In the genomic region with DNA sequence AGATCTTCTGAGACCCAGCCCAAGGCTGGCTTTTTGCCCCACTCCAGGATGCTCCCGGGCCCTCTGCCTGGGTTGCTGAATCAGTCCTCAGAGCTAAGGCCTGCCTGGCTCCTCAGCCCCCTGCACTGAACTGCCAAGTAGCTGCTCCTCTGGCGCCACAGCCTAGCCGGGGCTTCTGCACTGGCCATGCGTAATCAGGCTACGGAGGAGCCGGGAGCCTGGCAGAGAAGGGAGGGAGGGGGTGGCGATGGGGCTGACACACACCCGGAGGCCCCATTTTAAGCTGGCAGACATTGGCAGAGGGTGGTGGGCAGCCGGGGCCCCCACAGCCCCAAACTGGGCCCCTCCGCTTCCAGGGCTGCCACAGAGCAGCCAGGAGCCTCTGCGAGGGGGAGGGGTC, we compare ENCODE assay signal across 1 cellular context.
TF ChIP-seq lines count a peak whose summit lies in the region.

No MANE protein-coding gene starts in this region.

TF ChIP-seq in liver, 16 proteins besides CTCF, POLR2A, EP300 and RAD21 (continued from another document):
- TF ChIP-seq, protein P1, sequence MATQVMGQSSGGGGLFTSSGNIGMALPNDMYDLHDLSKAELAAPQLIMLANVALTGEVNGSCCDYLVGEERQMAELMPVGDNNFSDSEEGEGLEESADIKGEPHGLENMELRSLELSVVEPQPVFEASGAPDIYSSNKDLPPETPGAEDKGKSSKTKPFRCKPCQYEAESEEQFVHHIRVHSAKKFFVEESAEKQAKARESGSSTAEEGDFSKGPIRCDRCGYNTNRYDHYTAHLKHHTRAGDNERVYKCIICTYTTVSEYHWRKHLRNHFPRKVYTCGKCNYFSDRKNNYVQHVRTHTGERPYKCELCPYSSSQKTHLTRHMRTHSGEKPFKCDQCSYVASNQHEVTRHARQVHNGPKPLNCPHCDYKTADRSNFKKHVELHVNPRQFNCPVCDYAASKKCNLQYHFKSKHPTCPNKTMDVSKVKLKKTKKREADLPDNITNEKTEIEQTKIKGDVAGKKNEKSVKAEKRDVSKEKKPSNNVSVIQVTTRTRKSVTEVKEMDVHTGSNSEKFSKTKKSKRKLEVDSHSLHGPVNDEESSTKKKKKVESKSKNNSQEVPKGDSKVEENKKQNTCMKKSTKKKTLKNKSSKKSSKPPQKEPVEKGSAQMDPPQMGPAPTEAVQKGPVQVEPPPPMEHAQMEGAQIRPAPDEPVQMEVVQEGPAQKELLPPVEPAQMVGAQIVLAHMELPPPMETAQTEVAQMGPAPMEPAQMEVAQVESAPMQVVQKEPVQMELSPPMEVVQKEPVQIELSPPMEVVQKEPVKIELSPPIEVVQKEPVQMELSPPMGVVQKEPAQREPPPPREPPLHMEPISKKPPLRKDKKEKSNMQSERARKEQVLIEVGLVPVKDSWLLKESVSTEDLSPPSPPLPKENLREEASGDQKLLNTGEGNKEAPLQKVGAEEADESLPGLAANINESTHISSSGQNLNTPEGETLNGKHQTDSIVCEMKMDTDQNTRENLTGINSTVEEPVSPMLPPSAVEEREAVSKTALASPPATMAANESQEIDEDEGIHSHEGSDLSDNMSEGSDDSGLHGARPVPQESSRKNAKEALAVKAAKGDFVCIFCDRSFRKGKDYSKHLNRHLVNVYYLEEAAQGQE (IDR thresholded peaks at IDR 0.05) = no peak
- TF ChIP-seq, protein P2, sequence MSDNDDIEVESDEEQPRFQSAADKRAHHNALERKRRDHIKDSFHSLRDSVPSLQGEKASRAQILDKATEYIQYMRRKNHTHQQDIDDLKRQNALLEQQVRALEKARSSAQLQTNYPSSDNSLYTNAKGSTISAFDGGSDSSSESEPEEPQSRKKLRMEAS (IDR thresholded peaks at IDR 0.05) = no peak
- no peak for TF ChIP-seq TAF1 (conservative IDR thresholded peaks at IDR 0.05)
- TF ChIP-seq EGR1 (IDR thresholded peaks at IDR 0.05; ENCODE audit: low read depth in 2 of 2) = no peak
- TF ChIP-seq HNF4G (IDR thresholded peaks at IDR 0.05) = no peak
- no peak for TF ChIP-seq HNF4A (conservative IDR thresholded peaks at IDR 0.05)
- TF ChIP-seq, protein P3, sequence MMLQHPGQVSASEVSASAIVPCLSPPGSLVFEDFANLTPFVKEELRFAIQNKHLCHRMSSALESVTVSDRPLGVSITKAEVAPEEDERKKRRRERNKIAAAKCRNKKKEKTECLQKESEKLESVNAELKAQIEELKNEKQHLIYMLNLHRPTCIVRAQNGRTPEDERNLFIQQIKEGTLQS (IDR thresholded peaks at IDR 0.05) = no peak
- no peak for TF ChIP-seq YY1 (IDR thresholded peaks at IDR 0.05)
- TF ChIP-seq FOXA2 (IDR thresholded peaks at IDR 0.05) = no peak
- TF ChIP-seq, protein P4, sequence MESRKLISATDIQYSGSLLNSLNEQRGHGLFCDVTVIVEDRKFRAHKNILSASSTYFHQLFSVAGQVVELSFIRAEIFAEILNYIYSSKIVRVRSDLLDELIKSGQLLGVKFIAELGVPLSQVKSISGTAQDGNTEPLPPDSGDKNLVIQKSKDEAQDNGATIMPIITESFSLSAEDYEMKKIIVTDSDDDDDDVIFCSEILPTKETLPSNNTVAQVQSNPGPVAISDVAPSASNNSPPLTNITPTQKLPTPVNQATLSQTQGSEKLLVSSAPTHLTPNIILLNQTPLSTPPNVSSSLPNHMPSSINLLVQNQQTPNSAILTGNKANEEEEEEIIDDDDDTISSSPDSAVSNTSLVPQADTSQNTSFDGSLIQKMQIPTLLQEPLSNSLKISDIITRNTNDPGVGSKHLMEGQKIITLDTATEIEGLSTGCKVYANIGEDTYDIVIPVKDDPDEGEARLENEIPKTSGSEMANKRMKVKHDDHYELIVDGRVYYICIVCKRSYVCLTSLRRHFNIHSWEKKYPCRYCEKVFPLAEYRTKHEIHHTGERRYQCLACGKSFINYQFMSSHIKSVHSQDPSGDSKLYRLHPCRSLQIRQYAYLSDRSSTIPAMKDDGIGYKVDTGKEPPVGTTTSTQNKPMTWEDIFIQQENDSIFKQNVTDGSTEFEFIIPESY (IDR thresholded peaks at IDR 0.05) = no peak
- TF ChIP-seq SP1 (IDR thresholded peaks at IDR 0.05) = no peak
- no peak for TF ChIP-seq RXRA (IDR thresholded peaks at IDR 0.05)
